Comparison of ENCODE assay signal across 8 cellular contexts in the genomic region with DNA sequence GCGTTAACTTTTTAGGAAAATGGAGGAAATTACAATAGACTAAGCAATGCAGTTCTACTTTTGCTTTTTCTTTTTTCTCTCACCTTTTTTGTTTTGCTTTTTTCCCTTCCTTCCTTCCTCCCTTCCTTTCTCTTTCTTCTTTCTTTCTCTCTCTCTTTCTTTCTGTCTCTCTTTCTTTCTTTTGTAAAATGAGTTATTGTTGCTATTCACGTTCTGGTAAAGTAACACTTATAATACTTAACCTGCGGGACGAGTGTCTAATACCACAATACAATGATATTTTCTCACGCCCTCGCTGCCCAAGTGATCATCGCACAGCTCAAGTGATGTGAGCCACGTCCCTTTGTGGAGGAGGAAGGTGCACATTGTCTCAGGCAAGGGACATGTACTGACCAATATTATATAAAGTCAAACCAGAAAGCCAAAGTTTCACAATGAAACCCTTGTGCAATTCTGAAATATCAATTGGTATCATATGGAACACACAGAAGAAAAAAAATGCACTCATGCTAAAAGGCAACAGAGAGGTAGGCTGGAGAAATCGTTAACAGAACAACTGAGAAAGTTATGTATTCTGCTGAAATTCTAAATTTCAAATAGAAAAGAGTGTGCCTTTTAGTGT. TPM values are rescaled to one million over a fixed set of nuclear protein-coding genes. Genes with fewer than 3 reads are reported as not detected.
A peak's percentile ranks its signal among the peaks of the same experiment; 100 is the strongest.
DNase-seq lines count a peak whose midpoint lies in the region; ATAC-seq and TF ChIP-seq lines count a peak whose summit lies in the region.
"Had no signal": no experiment of that assay in that cellular context is flagged by ENCODE, and none has a peak within 500 bp of the region (broad histone marks: within the 10 kb centered on the region; RNA-seq: fewer than 3 reads in every experiment).

No MANE protein-coding gene starts in this region.

- no peaks in the 10 kb centered on the region; a peak in 1 of 7 replicates for H3K36me3 Mint-ChIP-seq in H9 (ENCODE audit: insufficient read depth in 1 of 3, low read depth in 3 of 3)
- H3K36me3 Mint-ChIP-seq in activated CD8-positive, alpha-beta T cell treated with anti-CD3 and anti-CD28 coated beads, Interleukin-2, amount 10 ng/mL, durations not matched to agents 7 days and 5 days (ENCODE audit: low read depth) = no peaks in the 10 kb centered on the region
- no peaks in the 10 kb centered on the region for H3K36me3 Mint-ChIP-seq in stimulated activated effector memory CD8-positive, alpha-beta T cell treated with anti-CD3 and anti-CD28 coated beads, Interleukin-12 subunit alpha, Interleukin-12 subunit beta, amount 100 ng/mL, for 72 hours

- peak overlapping the region; percentile 47 for H3K9ac ChIP-seq in H9 (ENCODE audit: extremely low read depth, insufficient read length, low read length)

- H4K8ac ChIP-seq in H9 (replicated peaks; ENCODE audit: insufficient read length, low read depth, low read length) = no peak overlapping the region

- H2AFZ ChIP-seq in H9 (ENCODE audit: low read length) = peak overlapping the region; percentile 79

- no peak for TF ChIP-seq CTCF in H9 (conservative IDR thresholded peaks at IDR 0.05)

- no peak overlapping the region for H3K23ac ChIP-seq in H9 (ENCODE audit: insufficient read length, low read depth, low read length)

- H4K91ac ChIP-seq in H9 (ENCODE audit: insufficient read length, low read depth, low read length) = no peak overlapping the region

- CTCF ChIA-PET in activated CD8-positive, alpha-beta T cell treated with anti-CD3 and anti-CD28 coated beads, Interleukin-2, amount 10 ng/mL, durations not matched to agents 7 days and 5 days (lab: Charles Lee) = no interaction called here

- H3K4me1 ChIP-seq in H9 (ENCODE audit: insufficient read depth, low read length) = no peaks in the 10 kb centered on the region

- no peak overlapping the region for H3K14ac ChIP-seq in H9 (ENCODE audit: insufficient read depth, low read length)

- no peaks in the 10 kb centered on the region for H3K9me3 ChIP-seq in H9 (ENCODE audit: control insufficient read depth, low read depth, low read length)
- H3K9me3 ChIP-seq in iPS-18c (ENCODE audit: control insufficient read depth, insufficient read depth, low read length) = no peaks in the 10 kb centered on the region

- no peak for ATAC-seq in activated CD8-positive, alpha-beta T cell treated with anti-CD3 and anti-CD28 coated beads, Interleukin-2, amount 10 ng/mL, durations not matched to agents 7 days and 5 days
- ATAC-seq in stimulated activated effector memory CD8-positive, alpha-beta T cell treated with anti-CD3 and anti-CD28 coated beads, Interleukin-12 subunit alpha, Interleukin-12 subunit beta, amount 100 ng/mL, for 72 hours = no peak

- no peak overlapping the region for H2BK20ac ChIP-seq in H9 (ENCODE audit: low read depth, low read length, poor library complexity, severe bottlenecking)

- peaks cover 58% of the 10 kb centered on the region for H3K27me3 Mint-ChIP-seq in H9 (ENCODE audit: low read depth)
- H3K27me3 Mint-ChIP-seq in activated CD8-positive, alpha-beta T cell treated with anti-CD3 and anti-CD28 coated beads, Interleukin-2, amount 10 ng/mL, durations not matched to agents 7 days and 5 days (ENCODE audit: low read depth) = peaks cover 43% of the 10 kb centered on the region

- POLR2A ChIA-PET in activated CD8-positive, alpha-beta T cell treated with anti-CD3 and anti-CD28 coated beads, Interleukin-2, amount 10 ng/mL, durations not matched to agents 7 days and 5 days (lab: Charles Lee) = no interaction called here

- H3K4me3 ChIP-seq in iPS-18c (ENCODE audit: insufficient read depth, low read depth, low read length) = peak overlapping the region; percentile 68; the same call in 1 of the 2 replicates

- no peak overlapping the region for H3T11ph ChIP-seq in H9 (ENCODE audit: low read length)

- no peak overlapping the region for H3K27ac Mint-ChIP-seq in H9
- no peak overlapping the region for H3K27ac Mint-ChIP-seq in activated CD8-positive, alpha-beta T cell treated with anti-CD3 and anti-CD28 coated beads, Interleukin-2, amount 10 ng/mL, durations not matched to agents 7 days and 5 days
- no peak overlapping the region for H3K27ac Mint-ChIP-seq in stimulated activated effector memory CD8-positive, alpha-beta T cell treated with anti-CD3 and anti-CD28 coated beads, Interleukin-12 subunit alpha, Interleukin-12 subunit beta, amount 100 ng/mL, for 72 hours

- peaks cover 12% of the 10 kb centered on the region for H3K23me2 ChIP-seq in H9 (ENCODE audit: insufficient read length, low read depth, low read length, poor library complexity, severe bottlenecking)

- no peaks in the 10 kb centered on the region for H4K20me1 ChIP-seq in H9 (ENCODE audit: control insufficient read depth, insufficient read depth, insufficient read length)

- H3K9me3 Mint-ChIP-seq in H9 = no peaks in the 10 kb centered on the region
- H3K9me3 Mint-ChIP-seq in activated CD8-positive, alpha-beta T cell treated with anti-CD3 and anti-CD28 coated beads, Interleukin-2, amount 10 ng/mL, durations not matched to agents 7 days and 5 days (ENCODE audit: insufficient read depth) = no peaks in the 10 kb centered on the region
- peaks cover 5% of the 10 kb centered on the region for H3K9me3 Mint-ChIP-seq in stimulated activated effector memory CD8-positive, alpha-beta T cell treated with anti-CD3 and anti-CD28 coated beads, Interleukin-12 subunit alpha, Interleukin-12 subunit beta, amount 100 ng/mL, for 72 hours

- H3K79me2 ChIP-seq in H9 (ENCODE audit: insufficient read depth, low read length) = no peaks in the 10 kb centered on the region

- no peak overlapping the region for H2AK5ac ChIP-seq in H9 (ENCODE audit: insufficient read length, low read length)

- DNase-seq in H9 = no peak
- no peak for DNase-seq in activated CD8-positive, alpha-beta T cell treated with anti-CD3 and anti-CD28 coated beads, Interleukin-2, amount 10 ng/mL, durations not matched to agents 7 days and 5 days
- no peak for DNase-seq in stimulated activated effector memory CD8-positive, alpha-beta T cell treated with anti-CD3 and anti-CD28 coated beads, Interleukin-12 subunit alpha, Interleukin-12 subunit beta, amount 100 ng/mL, for 72 hours (ENCODE audit: low spot score in 2 of 2)
- DNase-seq in putamen (ENCODE audit: low spot score) = no peak
- DNase-seq in Ammon's horn (ENCODE audit: low spot score) = no peak
- no peak for DNase-seq in NCI-H2171 (lab: John Stamatoyannopoulos, UW)
- DNase-seq: NCI-H226 had no signal

- peaks cover 2% of the 10 kb centered on the region; the same call in 1 of the 2 replicates for H3K27me3 ChIP-seq in H9 (ENCODE audit: insufficient read depth, low read length)

- peak overlapping the region; percentile 47 to 79 for H3K4me3 Mint-ChIP-seq in H9
- peak overlapping the region; percentile 59 for H3K4me3 Mint-ChIP-seq in activated CD8-positive, alpha-beta T cell treated with anti-CD3 and anti-CD28 coated beads, Interleukin-2, amount 10 ng/mL, durations not matched to agents 7 days and 5 days
- peak overlapping the region; percentile 67 for H3K4me3 Mint-ChIP-seq in stimulated activated effector memory CD8-positive, alpha-beta T cell treated with anti-CD3 and anti-CD28 coated beads, Interleukin-12 subunit alpha, Interleukin-12 subunit beta, amount 100 ng/mL, for 72 hours

- no peak overlapping the region for H3K56ac ChIP-seq in H9 (ENCODE audit: insufficient read length, low read depth, low read length)

- no peak overlapping the region for H4K5ac ChIP-seq in H9 (ENCODE audit: insufficient read length, low read depth, low read length)

- H2BK12ac ChIP-seq in H9 (ENCODE audit: insufficient read length, low read depth, low read length) = no peak overlapping the region

- H3K4me2 ChIP-seq in H9 (ENCODE audit: insufficient read depth, insufficient read length, low read length) = peak overlapping the region; percentile 53

- no peak overlapping the region for H3K18ac ChIP-seq in H9 (ENCODE audit: insufficient read length, low read depth, low read length)

- peaks cover 21 to 22% of the 10 kb centered on the region in 2 experiments for H3K4me1 Mint-ChIP-seq in H9
- peaks cover 14% of the 10 kb centered on the region for H3K4me1 Mint-ChIP-seq in activated CD8-positive, alpha-beta T cell treated with anti-CD3 and anti-CD28 coated beads, Interleukin-2, amount 10 ng/mL, durations not matched to agents 7 days and 5 days (ENCODE audit: low read depth)
- H3K4me1 Mint-ChIP-seq in stimulated activated effector memory CD8-positive, alpha-beta T cell treated with anti-CD3 and anti-CD28 coated beads, Interleukin-12 subunit alpha, Interleukin-12 subunit beta, amount 100 ng/mL, for 72 hours = peaks cover 31% of the 10 kb centered on the region

- no peaks in the 10 kb centered on the region for H3K79me1 ChIP-seq in H9 (ENCODE audit: insufficient read depth, low read depth, low read length, poor library complexity, severe bottlenecking)

- WGBS in H9 (ENCODE audit: extremely low coverage, insufficient read length, low lambda C conversion rate) = no CpG with 5 or more reads among the region's 9 CpGs

- no peak overlapping the region for H2BK15ac ChIP-seq in H9 (ENCODE audit: low read depth, low read length)

- no peak overlapping the region for H2BK5ac ChIP-seq in H9 (ENCODE audit: insufficient read length, low read length)

- no peak overlapping the region for H3K27ac ChIP-seq in H9 (ENCODE audit: insufficient read length, low read depth, low read length)

- H3K4ac ChIP-seq in H9 (ENCODE audit: low read depth, low read length) = no peak overlapping the region

- no peak overlapping the region for H2BK120ac ChIP-seq in H9 (ENCODE audit: low read depth, low read length, poor library complexity, severe bottlenecking)

RNA-seq across cellular contexts. Expression of a gene that starts 1.7 kb away (rescaled TPM):
- 2.0 and 2.6 TPM in 2 replicates for total RNA-seq in H9 (2021)
- total RNA-seq in activated CD8-positive, alpha-beta T cell treated with anti-CD3 and anti-CD28 coated beads, Interleukin-2, amount 10 ng/mL, durations not matched to agents 7 days and 5 days = under 1 TPM in 1 of 2 experiments, not detected in 1; 0.05 TPM

RNA-seq across cellular contexts. Expression of a gene that starts 33.5 kb away (rescaled TPM):
- total RNA-seq in H9 (2021) = 56.1 and 58.8 TPM in 2 replicates
- 10 to 100 TPM; 42.7 to 44.5 TPM for total RNA-seq in activated CD8-positive, alpha-beta T cell treated with anti-CD3 and anti-CD28 coated beads, Interleukin-2, amount 10 ng/mL, durations not matched to agents 7 days and 5 days
